In the genomic region with DNA sequence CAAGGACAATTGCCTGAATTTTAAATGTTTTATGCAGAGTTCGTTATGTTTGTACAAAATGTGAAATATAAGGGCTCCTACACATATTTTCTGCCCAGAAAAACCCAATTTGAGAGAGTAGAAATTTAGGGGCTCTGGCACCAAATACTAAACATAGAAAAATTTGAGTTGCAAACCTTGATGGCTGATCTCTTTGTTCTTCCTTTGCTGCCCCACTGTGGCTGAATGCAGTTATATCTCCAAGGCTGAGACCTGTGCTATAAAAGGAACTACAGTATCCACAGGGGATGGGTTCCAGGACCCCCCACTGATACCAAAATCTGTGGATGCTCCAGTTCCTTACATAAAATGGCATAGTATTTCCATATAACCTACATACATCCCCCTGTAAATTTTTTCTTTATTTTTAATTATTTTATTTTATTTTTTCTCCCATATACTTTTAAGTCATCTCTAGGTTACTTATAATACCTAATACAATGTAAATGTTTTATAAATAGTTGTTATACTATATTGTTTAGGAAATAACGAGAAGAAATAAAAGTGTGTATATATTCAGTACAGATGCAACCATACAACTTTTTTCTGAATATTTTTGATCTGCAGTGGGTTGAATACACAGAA, we compare ENCODE assay signal across 9 cellular contexts. TPM values are rescaled to one million over a fixed set of nuclear protein-coding genes. Genes with fewer than 3 reads are reported as not detected.
DNase-seq lines count a peak whose midpoint lies in the region; ATAC-seq and TF ChIP-seq lines count a peak whose summit lies in the region.
"Had no signal": no experiment of that assay in that cellular context is flagged by ENCODE, and none has a peak within 500 bp of the region (broad histone marks: within the 10 kb centered on the region; RNA-seq: fewer than 3 reads in every experiment).

No MANE protein-coding gene starts in this region.

- no peaks in the 10 kb centered on the region for H3K9me3 Mint-ChIP-seq in naive thymus-derived CD8-positive, alpha-beta T cell

- TF ChIP-seq POLR2A in erythroblast (IDR thresholded peaks at IDR 0.05; ENCODE audit: low read length) = no peak

- H3K4me1 Mint-ChIP-seq in naive thymus-derived CD8-positive, alpha-beta T cell = no peaks in the 10 kb centered on the region

- no peak overlapping the region for H3K27ac Mint-ChIP-seq in naive thymus-derived CD8-positive, alpha-beta T cell

- ATAC-seq in naive thymus-derived CD8-positive, alpha-beta T cell = peak; percentile 66 to 70
- ATAC-seq in HG03025 (IDR thresholded peaks at IDR 0.05; ENCODE audit: low FRiP score, unreplicated experiment) (no peak), HG02884 (IDR thresholded peaks at IDR 0.05; ENCODE audit: unreplicated experiment) (no peak)

- POLR2A ChIA-PET in naive thymus-derived CD8-positive, alpha-beta T cell (lab: Charles Lee) = no interaction called here

- H3K4me3 Mint-ChIP-seq in naive thymus-derived CD8-positive, alpha-beta T cell = no peak overlapping the region

- H3K36me3 ChIP-seq in cardiac muscle cell = no peaks in the 10 kb centered on the region
- H3K36me3 ChIP-seq in WERI-Rb-1 = no peaks in the 10 kb centered on the region

- intact Hi-C loops in cardiac septum (cut with DNase I) = loop anchor here (2.0 kb wide), 2 partner anchors 161 to 321 kb away; no protein-coding TSS in a partner anchor

- no peaks in the 10 kb centered on the region for H3K27me3 ChIP-seq in cardiac muscle cell
- H3K27me3 ChIP-seq in WERI-Rb-1 (ENCODE audit: insufficient read depth, low read depth, severe bottlenecking) = no peaks in the 10 kb centered on the region

- no peaks in the 10 kb centered on the region for H3K36me3 Mint-ChIP-seq in naive thymus-derived CD8-positive, alpha-beta T cell

- peak; percentile 66 for TF ChIP-seq CTCF in cardiac muscle cell (IDR thresholded peaks at IDR 0.05; ENCODE audit: low read depth, low read length)
- peak; percentile 58 for TF ChIP-seq CTCF in WERI-Rb-1 (IDR thresholded peaks at IDR 0.05; ENCODE audit: low read depth, low read length)

- H3K4me1 ChIP-seq in cardiac muscle cell (ENCODE audit: low read depth) = no peaks in the 10 kb centered on the region

- peak; percentile 56 to 64 for DNase-seq in cardiac muscle cell (ENCODE audit: low read depth in 1 of 2, low spot score in 1 of 2)
- no peak for DNase-seq in cardiac septum (ENCODE audit: low spot score)
- peak; percentile 57 for DNase-seq in NCI-H146 (lab: John Stamatoyannopoulos, UW)
- DNase-seq in WERI-Rb-1 = peak; percentile 43
- peak; percentile 49 to 63 for DNase-seq in erythroblast (lab: John Stamatoyannopoulos, UW)
- DNase-seq in naive thymus-derived CD8-positive, alpha-beta T cell = peak in 9 of 10 donors; percentile 8 to 66 (median 44)

- H3K9me3 ChIP-seq in cardiac muscle cell (ENCODE audit: low read depth) = no peaks in the 10 kb centered on the region
- no peaks in the 10 kb centered on the region for H3K9me3 ChIP-seq in WERI-Rb-1 (ENCODE audit: severe bottlenecking)

- peaks cover 1 to 14% (median 11%) of the 10 kb centered on the region in 5 donors for H3K27me3 Mint-ChIP-seq in naive thymus-derived CD8-positive, alpha-beta T cell

- no peak overlapping the region for H3K4me3 ChIP-seq in cardiac muscle cell
- no peak overlapping the region for H3K4me3 ChIP-seq in WERI-Rb-1 (ENCODE audit: low read depth, low read length)

- H3K27ac ChIP-seq in cardiac muscle cell = no peak overlapping the region
- H3K27ac ChIP-seq in WERI-Rb-1 = no peak overlapping the region
- H3K27ac ChIP-seq: epithelial cell of prostate had no signal

RNA-seq across cellular contexts. Expression of a gene that starts 22.5 kb away (rescaled TPM):
- total RNA-seq in cardiac muscle cell = 0.36 and 2.0 TPM in 2 replicates
- 0.67 and 1.9 TPM in 2 replicates for polyA plus RNA-seq in cardiac muscle cell
- total RNA-seq in cardiac septum = 0.08 TPM
- total RNA-seq in naive thymus-derived CD8-positive, alpha-beta T cell = under 1 TPM; 0.16 to 0.39 TPM
- polyA plus RNA-seq in naive thymus-derived CD8-positive, alpha-beta T cell = not detected

RNA-seq across cellular contexts. Expression of a gene that starts 45.0 kb away (rescaled TPM):
- total RNA-seq in cardiac muscle cell (80.5 and 111 TPM in 2 replicates), cardiac septum (209 TPM)
- 245 and 260 TPM in 2 replicates for polyA plus RNA-seq in cardiac muscle cell
- total RNA-seq in naive thymus-derived CD8-positive, alpha-beta T cell = 10 to 100 TPM; 38.7 to 44.3 TPM
- polyA plus RNA-seq in naive thymus-derived CD8-positive, alpha-beta T cell = 100 to 1,000 TPM; 119 to 135 (median 134) TPM

RNA-seq across cellular contexts. Expression of a gene that starts 59.3 kb away (rescaled TPM):
- 1.7 and 2.2 TPM in 2 replicates for total RNA-seq in cardiac muscle cell
- 3.0 and 5.1 TPM in 2 replicates for polyA plus RNA-seq in cardiac muscle cell
- 0.67 TPM for total RNA-seq in cardiac septum
- 1 to 10 TPM; 1.4 to 1.5 TPM for total RNA-seq in naive thymus-derived CD8-positive, alpha-beta T cell
- polyA plus RNA-seq in naive thymus-derived CD8-positive, alpha-beta T cell = 1 to 10 TPM in 2 of 3 donors, under 1 TPM in 1; 0.15 to 2.0 (median 1.1) TPM

Comparison
In these comparisons a context has a peak if more than half of its experiments do, and no peak if none do; other contexts are left out.
1. ATAC-seq: peak in naive thymus-derived CD8-positive, alpha-beta T cell (2 of 2); none in HG03025 (single experiment) and HG02884 (single experiment).